Comparison of ENCODE assay signal across 1 cellular context in the genomic region with DNA sequence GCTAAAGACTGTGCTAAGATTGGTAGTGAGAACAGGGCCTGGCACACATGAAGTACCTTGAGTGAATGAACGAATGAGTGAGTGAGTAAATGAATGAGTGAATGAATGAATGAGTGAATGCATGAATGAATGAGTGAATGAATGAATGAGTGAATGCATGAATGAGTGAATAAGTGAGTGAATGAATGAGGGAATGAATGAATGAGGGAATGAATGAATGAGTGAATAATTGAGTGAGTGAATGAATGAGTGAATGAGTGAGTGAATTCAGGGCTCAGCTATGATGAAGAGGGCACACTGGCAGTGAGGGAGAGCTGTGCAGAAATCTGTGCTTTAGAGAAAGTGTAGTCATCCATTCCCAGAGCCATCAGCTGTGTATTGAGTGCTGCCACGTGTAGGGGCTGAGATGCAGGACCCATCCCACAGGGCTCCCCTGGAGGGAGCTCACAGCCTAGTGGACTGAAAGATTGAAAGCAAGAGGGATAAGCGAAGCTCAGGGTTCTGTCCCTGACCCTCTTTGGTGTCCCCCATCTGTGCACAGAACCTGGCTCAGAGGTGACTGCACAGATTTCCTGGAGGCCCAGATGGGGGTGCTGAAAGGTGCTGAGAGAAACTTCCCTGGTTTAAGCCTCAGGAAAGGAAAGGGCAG.
TF ChIP-seq lines count a peak whose summit lies in the region.

No MANE protein-coding gene starts in this region.

TF ChIP-seq in K562, 482 proteins besides CTCF, POLR2A, EP300 and RAD21 (continued from another document):
- TF ChIP-seq, protein P1, sequence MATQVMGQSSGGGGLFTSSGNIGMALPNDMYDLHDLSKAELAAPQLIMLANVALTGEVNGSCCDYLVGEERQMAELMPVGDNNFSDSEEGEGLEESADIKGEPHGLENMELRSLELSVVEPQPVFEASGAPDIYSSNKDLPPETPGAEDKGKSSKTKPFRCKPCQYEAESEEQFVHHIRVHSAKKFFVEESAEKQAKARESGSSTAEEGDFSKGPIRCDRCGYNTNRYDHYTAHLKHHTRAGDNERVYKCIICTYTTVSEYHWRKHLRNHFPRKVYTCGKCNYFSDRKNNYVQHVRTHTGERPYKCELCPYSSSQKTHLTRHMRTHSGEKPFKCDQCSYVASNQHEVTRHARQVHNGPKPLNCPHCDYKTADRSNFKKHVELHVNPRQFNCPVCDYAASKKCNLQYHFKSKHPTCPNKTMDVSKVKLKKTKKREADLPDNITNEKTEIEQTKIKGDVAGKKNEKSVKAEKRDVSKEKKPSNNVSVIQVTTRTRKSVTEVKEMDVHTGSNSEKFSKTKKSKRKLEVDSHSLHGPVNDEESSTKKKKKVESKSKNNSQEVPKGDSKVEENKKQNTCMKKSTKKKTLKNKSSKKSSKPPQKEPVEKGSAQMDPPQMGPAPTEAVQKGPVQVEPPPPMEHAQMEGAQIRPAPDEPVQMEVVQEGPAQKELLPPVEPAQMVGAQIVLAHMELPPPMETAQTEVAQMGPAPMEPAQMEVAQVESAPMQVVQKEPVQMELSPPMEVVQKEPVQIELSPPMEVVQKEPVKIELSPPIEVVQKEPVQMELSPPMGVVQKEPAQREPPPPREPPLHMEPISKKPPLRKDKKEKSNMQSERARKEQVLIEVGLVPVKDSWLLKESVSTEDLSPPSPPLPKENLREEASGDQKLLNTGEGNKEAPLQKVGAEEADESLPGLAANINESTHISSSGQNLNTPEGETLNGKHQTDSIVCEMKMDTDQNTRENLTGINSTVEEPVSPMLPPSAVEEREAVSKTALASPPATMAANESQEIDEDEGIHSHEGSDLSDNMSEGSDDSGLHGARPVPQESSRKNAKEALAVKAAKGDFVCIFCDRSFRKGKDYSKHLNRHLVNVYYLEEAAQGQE (CRISPR knock-in tag; IDR thresholded peaks at IDR 0.05; ENCODE audit: low read depth) = no peak
- TF ChIP-seq ZNF263 (CRISPR knock-in tag; IDR thresholded peaks at IDR 0.05; ENCODE audit: borderline replicate concordance) = 0 out of 2 replicates have a peak, but pooled peaks have one; percentile 26
